ENCODE assay signal across 22 cellular contexts in genomic region chr12:22722081-22722480, GRCh38.
"Had no signal": no experiment of that assay in that cellular context is flagged by ENCODE, and none has a peak within 500 bp of the region (broad histone marks: within the 10 kb centered on the region; RNA-seq: fewer than 3 reads in every experiment).

No MANE protein-coding gene starts in this region.

- H3K27ac ChIP-seq: gastrocnemius medialis, neural progenitor cell, psoas muscle, sigmoid colon, testis, vagina had no signal

- H3K9me3 Mint-ChIP-seq: effector memory CD8-positive, alpha-beta T cell; memory B cell; mesothelial cell of epicardium; naive B cell; natural killer cell treated with Interleukin-12 subunit alpha and Interleukin-12 subunit beta and Interleukin-15 and Interleukin-18, amount 100 ng/mL, for 72 hours; neural progenitor cell; stimulated activated memory B cell treated with anti-CD40 and anti-IgM and Interleukin-4, amounts not matched to agents 10 μg/mL and 1 μg/mL and 100 μg/mL, for 72 hours had no signal

- H3K36me3 Mint-ChIP-seq: memory B cell; mesothelial cell of epicardium; naive B cell; natural killer cell treated with Interleukin-12 subunit alpha and Interleukin-12 subunit beta and Interleukin-15 and Interleukin-18, amount 100 ng/mL, for 72 hours; neural progenitor cell; stimulated activated memory B cell treated with anti-CD40 and anti-IgM and Interleukin-4, amounts not matched to agents 10 μg/mL and 1 μg/mL and 100 μg/mL, for 72 hours had no signal

- H3K27ac Mint-ChIP-seq: effector memory CD8-positive, alpha-beta T cell; memory B cell; mesothelial cell of epicardium; naive B cell; natural killer cell treated with Interleukin-12 subunit alpha and Interleukin-12 subunit beta and Interleukin-15 and Interleukin-18, amount 100 ng/mL, for 72 hours; neural progenitor cell; stimulated activated memory B cell treated with anti-CD40 and anti-IgM and Interleukin-4, amounts not matched to agents 10 μg/mL and 1 μg/mL and 100 μg/mL, for 72 hours had no signal

- DNase-seq: cortex of kidney; effector memory CD8-positive, alpha-beta T cell; gastrocnemius medialis; head of caudate nucleus; left ventricle myocardium superior; mucosa of descending colon; naive B cell; psoas muscle; right cardiac atrium; sigmoid colon; stimulated activated CD4-positive, alpha-beta T cell treated with anti-CD3 and anti-CD28 coated beads, Interleukin-4, amount 100 ng/mL, for 4 hours; stimulated activated naive CD8-positive, alpha-beta T cell treated with anti-CD3 and anti-CD28 coated beads, Interleukin-15, Interleukin-2, amounts not matched to agents 100 U/mL and 50 U/mL, for 24 hours; substantia nigra; testis; trophoblast cell had no signal

- H3K9me3 ChIP-seq: gastrocnemius medialis, mucosa of descending colon, psoas muscle, sigmoid colon, testis, vagina had no signal

- H3K4me3 Mint-ChIP-seq: effector memory CD8-positive, alpha-beta T cell; memory B cell; mesothelial cell of epicardium; naive B cell; natural killer cell treated with Interleukin-12 subunit alpha and Interleukin-12 subunit beta and Interleukin-15 and Interleukin-18, amount 100 ng/mL, for 72 hours; neural progenitor cell; stimulated activated memory B cell treated with anti-CD40 and anti-IgM and Interleukin-4, amounts not matched to agents 10 μg/mL and 1 μg/mL and 100 μg/mL, for 72 hours had no signal

- H2AFZ ChIP-seq: neural progenitor cell had no signal

- H3K4me2 ChIP-seq: neural progenitor cell had no signal

- H3K9ac ChIP-seq: neural progenitor cell had no signal

- H3K27me3 ChIP-seq: gastrocnemius medialis, neural progenitor cell, sigmoid colon, testis, vagina had no signal

- H3K4me1 ChIP-seq: gastrocnemius medialis, neural progenitor cell, psoas muscle, sigmoid colon, testis, vagina had no signal

- H3K4me3 ChIP-seq: gastrocnemius medialis, lung, mucosa of descending colon, neural progenitor cell, psoas muscle, sigmoid colon, testis, vagina had no signal

- H3K36me3 ChIP-seq: gastrocnemius medialis, neural progenitor cell, sigmoid colon, vagina had no signal

- H3K4me1 Mint-ChIP-seq: memory B cell; mesothelial cell of epicardium; naive B cell; neural progenitor cell; stimulated activated memory B cell treated with anti-CD40 and anti-IgM and Interleukin-4, amounts not matched to agents 10 μg/mL and 1 μg/mL and 100 μg/mL, for 72 hours had no signal
